ENCODE assay signal across 10 cellular contexts in genomic region chr18:58402247-58402646, GRCh38.
DNase-seq lines count a peak whose midpoint lies in the region; ATAC-seq and TF ChIP-seq lines count a peak whose summit lies in the region.
"Had no signal": no experiment of that assay in that cellular context is flagged by ENCODE, and none has a peak within 500 bp of the region (broad histone marks: within the 10 kb centered on the region; RNA-seq: fewer than 3 reads in every experiment).

No MANE protein-coding gene starts in this region.

- TF ChIP-seq CTCF in cardiac fibroblast (IDR thresholded peaks at IDR 0.05; ENCODE audit: low read depth, low read length) (no peak), GM10266 (IDR thresholded peaks at IDR 0.05; ENCODE audit: control insufficient read depth, insufficient read depth, low read depth, missing control alignments) (no peak)

- DNase-seq in DMS79 (lab: John Stamatoyannopoulos, UW), result peak; percentile 72
- DNase-seq in NCI-H2227 (lab: John Stamatoyannopoulos, UW; ENCODE audit: unreplicated experiment), result peak; percentile 86
- peak; percentile 74 to 79 for DNase-seq in cardiac fibroblast (ENCODE audit: low read depth in 2 of 2)
- peak; percentile 76 for DNase-seq in myocyte (ENCODE audit: low read depth)
- DNase-seq in GF-D8 (lab: John Stamatoyannopoulos, UW), result no peak
- no peak for DNase-seq in NCI-H1048 (lab: John Stamatoyannopoulos, UW)
- no peak for DNase-seq in GM10266 (ENCODE audit: extremely low spot score)
- DNase-seq: activated CD4-positive, alpha-beta T cell treated with anti-CD3 and anti-CD28 coated beads for 4 hours had no signal

- no peak overlapping the region for H3K4me3 ChIP-seq in cardiac fibroblast (replicated peaks in 1 of 2; ENCODE audit: low read depth in 2 of 2, low read length in 2 of 2)

- no peak for ATAC-seq in HG03460 (IDR thresholded peaks at IDR 0.05; ENCODE audit: unreplicated experiment)
- ATAC-seq: stimulated activated effector memory CD8-positive, alpha-beta T cell treated with anti-CD3 and anti-CD28 coated beads, Interleukin-12 subunit alpha, Interleukin-12 subunit beta, amount 100 ng/mL, for 72 hours had no signal

Comparison
In these comparisons a context has a peak if more than half of its experiments do, and no peak if none do; other contexts are left out.
1. DNase-seq: peak in DMS79 (single experiment), NCI-H2227 (single experiment), cardiac fibroblast (2 of 2) and myocyte (single experiment); none in GF-D8 (single experiment), NCI-H1048 (single experiment) and GM10266 (single experiment).